9 cellular contexts compared by ENCODE assay signal in the genomic region with DNA sequence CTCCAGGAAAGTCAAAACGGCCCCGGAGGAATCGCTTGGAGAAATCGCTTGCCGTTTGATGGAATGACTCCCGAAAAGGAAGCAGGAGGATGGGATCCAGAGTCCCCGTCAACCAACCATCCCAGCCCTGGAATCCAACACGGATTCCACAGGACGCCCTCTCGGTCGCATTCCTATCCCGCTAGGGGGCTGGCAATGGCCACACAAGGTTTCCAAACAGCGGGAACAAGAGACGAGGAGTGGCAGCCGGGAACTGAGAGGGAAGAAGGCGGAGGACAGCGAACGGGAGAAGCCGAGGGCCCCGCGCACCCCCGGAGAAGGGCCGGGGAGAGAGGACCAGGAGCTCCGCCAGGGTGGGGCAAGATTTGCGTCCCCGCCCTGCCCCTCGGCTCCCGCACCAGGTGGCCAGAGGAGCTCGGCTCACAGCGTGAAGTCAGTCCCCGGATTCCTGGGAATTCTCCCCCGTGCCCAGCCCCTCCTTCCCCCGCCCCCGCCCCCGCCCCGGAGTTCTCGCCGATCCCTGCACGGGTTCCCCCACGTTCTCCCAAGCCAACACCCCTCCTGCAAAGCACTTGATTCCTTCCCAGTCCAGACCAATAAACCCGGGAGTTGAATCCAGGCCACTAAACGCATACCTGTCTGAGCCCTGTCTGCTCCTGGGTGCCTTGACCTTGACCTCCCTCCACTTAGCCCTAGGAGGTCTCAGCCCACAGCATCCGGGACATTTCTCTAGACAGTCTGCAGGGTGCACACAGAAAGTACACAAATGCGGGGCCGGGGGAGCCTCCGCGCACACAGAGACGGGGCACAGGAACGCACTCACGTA. TPM values are rescaled to one million over a fixed set of nuclear protein-coding genes. Genes with fewer than 3 reads are reported as not detected.
DNase-seq lines count a peak whose midpoint lies in the region; ATAC-seq and TF ChIP-seq lines count a peak whose summit lies in the region.
"Had no signal": no experiment of that assay in that cellular context is flagged by ENCODE, and none has a peak within 500 bp of the region (broad histone marks: within the 10 kb centered on the region; RNA-seq: fewer than 3 reads in every experiment).

No MANE protein-coding gene starts in this region.

- peak overlapping the region; percentile 64 for H3K9ac ChIP-seq in NT2/D1 (ENCODE audit: insufficient read length, low read depth)

- H3K4me1 Mint-ChIP-seq in MCF 10A (ENCODE audit: insufficient read depth, unreplicated experiment), result no peaks in the 10 kb centered on the region

- H3K36me3 ChIP-seq in NT2/D1 (ENCODE audit: insufficient read depth, insufficient read length, low read length), result no peaks in the 10 kb centered on the region
- no peaks in the 10 kb centered on the region for H3K36me3 ChIP-seq in right atrium auricular region
- no peaks in the 10 kb centered on the region for H3K36me3 ChIP-seq in sigmoid colon

- H3K4me3 ChIP-seq in NT2/D1 (ENCODE audit: insufficient read length, low read depth) (peak overlapping the region; percentile 45), right atrium auricular region (peak overlapping the region; percentile 25 to 51), sigmoid colon (peak overlapping the region; percentile 34 to 59 (median 52))

- 8 to 10% methylated on average over 50 of the region's 50 CpGs for WGBS in sigmoid colon, 2 donors

- TF ChIP-seq CTCF in right atrium auricular region (IDR thresholded peaks at IDR 0.05) (no peak), sigmoid colon (IDR thresholded peaks at IDR 0.05) (no peak), MCF 10A (IDR thresholded peaks at IDR 0.05; ENCODE audit: unreplicated experiment) (no peak)

- intact Hi-C loops in sigmoid colon (cut with DNase I) (loop anchor here (1.0 to 2.0 kb wide), 2 partner anchors 63 to 94 kb away; no protein-coding TSS in a partner anchor), MCF 10A (cut with micrococcal nuclease) (no loop called here)

- H3K4me1 ChIP-seq in NT2/D1 (ENCODE audit: insufficient read depth, insufficient read length) (no peaks in the 10 kb centered on the region), right atrium auricular region (peaks cover 0 to 16% of the 10 kb centered on the region in 2 donors), sigmoid colon (peaks cover 0 to 22% (median 4%) of the 10 kb centered on the region in 4 donors)

- H3K9me3 ChIP-seq in NT2/D1 (ENCODE audit: insufficient read depth, low read length), result no peaks in the 10 kb centered on the region
- H3K9me3 ChIP-seq in right atrium auricular region, result no peaks in the 10 kb centered on the region
- H3K9me3 ChIP-seq in sigmoid colon, result no peaks in the 10 kb centered on the region

- no peak overlapping the region for H3K4me3 Mint-ChIP-seq in MCF 10A (ENCODE audit: unreplicated experiment)

- H3K27ac ChIP-seq in right atrium auricular region, result no peak overlapping the region
- peak overlapping the region; percentile 69 to 79 (median 76) for H3K27ac ChIP-seq in sigmoid colon

- no peak for TF ChIP-seq EP300 in sigmoid colon (IDR thresholded peaks at IDR 0.05)

- no TSS peak for BruUV-seq in MCF 10A (replicated peaks; lab: Mats Ljungman, UMichigan)

- POLR2A ChIA-PET in MCF 10A (lab: Yijun Ruan, JAX), result no interaction called here

- no peak for ATAC-seq in GM18520 (IDR thresholded peaks at IDR 0.05; ENCODE audit: unreplicated experiment)

- H3K36me3 Mint-ChIP-seq in MCF 10A (ENCODE audit: insufficient read depth, unreplicated experiment), result no peaks in the 10 kb centered on the region

- H3K9me3 Mint-ChIP-seq in MCF 10A (ENCODE audit: unreplicated experiment), result no peaks in the 10 kb centered on the region

- H3K27me3 Mint-ChIP-seq in MCF 10A (ENCODE audit: insufficient read depth, unreplicated experiment), result peaks cover 70% of the 10 kb centered on the region

- peaks cover 10% of the 10 kb centered on the region for H3K27me3 ChIP-seq in NT2/D1 (ENCODE audit: insufficient read depth, insufficient read length)
- peaks cover 0 to 11% of the 10 kb centered on the region in 2 donors for H3K27me3 ChIP-seq in right atrium auricular region
- peaks cover 0 to 7% (median 0%) of the 10 kb centered on the region in 3 donors for H3K27me3 ChIP-seq in sigmoid colon

- H3K27ac Mint-ChIP-seq in MCF 10A (ENCODE audit: low read depth, unreplicated experiment), result no peak overlapping the region

- TF ChIP-seq POLR2A in sigmoid colon (IDR thresholded peaks at IDR 0.05), result no peak

- peak; percentile 11 for DNase-seq in ELR (ENCODE audit: low read depth)
- DNase-seq in NT2/D1 (ENCODE audit: low read depth, low spot score), result no peak
- DNase-seq in right atrium auricular region (ENCODE audit: low spot score), result no peak
- peak; percentile 52 for DNase-seq in sigmoid colon
- no peak for DNase-seq in stimulated activated CD4-positive, alpha-beta T cell treated with anti-CD3 and anti-CD28 coated beads, Interleukin-4, amount 100 ng/mL, for 24 hours
- DNase-seq in MCF 10A (ENCODE audit: unreplicated experiment), result no peak
- DNase-seq in iPS-NIHi11 (ENCODE audit: low spot score), result no peak
- DNase-seq: stimulated activated CD4-positive, alpha-beta T cell treated with anti-CD3 and anti-CD28 coated beads, Interleukin-15, amount 100 ng/mL, for 24 hours had no signal

- CTCF ChIA-PET in MCF 10A (lab: Yijun Ruan, JAX), result no interaction called here

RNA-seq across cellular contexts. Expression of a gene that starts 1.4 kb away (rescaled TPM):
- total RNA-seq in right atrium auricular region (1 to 10 TPM; 2.1 to 7.1 TPM), sigmoid colon (10 to 100 TPM in 3 of 4 donors, 1 to 10 TPM in 1; 8.6 to 24.4 (median 14.2) TPM), MCF 10A (2022) (0.29 TPM in 1 of 2 replicates, not detected in the other)
- polyA plus RNA-seq in sigmoid colon, result 1 to 10 TPM in 2 of 3 donors, under 1 TPM in 1; 0.46 to 5.1 (median 1.2) TPM

RNA-seq across cellular contexts. Expression of a gene that starts 34.5 kb away (rescaled TPM):
- total RNA-seq in right atrium auricular region (100 to 1,000 TPM; 219 to 238 TPM), sigmoid colon (100 to 1,000 TPM; 143 to 177 (median 156) TPM), MCF 10A (2022) (328 and 371 TPM in 2 replicates)
- polyA plus RNA-seq in sigmoid colon, result 100 to 1,000 TPM; 327 to 494 (median 405) TPM

RNA-seq across cellular contexts. Expression of a gene that starts 34.8 kb away (rescaled TPM):
- total RNA-seq in right atrium auricular region, result 100 to 1,000 TPM; 116 to 135 TPM
- total RNA-seq in sigmoid colon, result 10 to 100 TPM; 54.2 to 89.5 (median 62.7) TPM
- 10 to 100 TPM; 66.7 to 85.3 (median 76.5) TPM for polyA plus RNA-seq in sigmoid colon
- 56.5 and 65.4 TPM in 2 replicates for total RNA-seq in MCF 10A (2022)

RNA-seq across cellular contexts. Expression of a gene that starts 48.1 kb away (rescaled TPM):
- total RNA-seq in right atrium auricular region (10 to 100 TPM; 19.4 to 24.6 TPM), sigmoid colon (10 to 100 TPM in 1 of 4 donors, 1 to 10 TPM in 3; 2.1 to 13.0 (median 6.9) TPM), MCF 10A (2022) (not detected in 2 replicates)
- under 1 TPM in 1 of 3 donors, not detected in 2; 0.31 TPM for polyA plus RNA-seq in sigmoid colon

RNA-seq across cellular contexts. Expression of a gene that starts 57.0 kb away (rescaled TPM):
- total RNA-seq in right atrium auricular region, result 1 to 10 TPM; 6.3 to 7.0 TPM
- 10 to 100 TPM in 3 of 4 donors, 1 to 10 TPM in 1; 6.6 to 30.2 (median 23.1) TPM for total RNA-seq in sigmoid colon
- polyA plus RNA-seq in sigmoid colon, result 10 to 100 TPM in 1 of 3 donors, 1 to 10 TPM in 1, not detected in 1; 2.4 to 10.5 TPM
- total RNA-seq in MCF 10A (2022), result 20.7 and 41.0 TPM in 2 replicates

Comparison
In these comparisons a context has a peak if more than half of its experiments do, and no peak if none do; other contexts are left out.
1. DNase-seq: peak in ELR (single experiment) and sigmoid colon (single experiment); none in NT2/D1 (single experiment), right atrium auricular region (single experiment), stimulated activated CD4-positive, alpha-beta T cell treated with anti-CD3 and anti-CD28 coated beads, Interleukin-4, amount 100 ng/mL, for 24 hours (single experiment), MCF 10A (single experiment) and iPS-NIHi11 (single experiment).
2. H3K27ac ChIP-seq: peak in sigmoid colon (4 of 4); none in right atrium auricular region (0 of 2).
3. Peak in every context shown above with its lines, with median percentiles within 50 percentile points of each other: H3K4me3 ChIP-seq.